15 cellular contexts compared by ENCODE assay signal in genomic region chr1:90104941-90105593, GRCh38.
DNase-seq lines count a peak whose midpoint lies in the region; ATAC-seq and TF ChIP-seq lines count a peak whose summit lies in the region.
"Had no signal": no experiment of that assay in that cellular context is flagged by ENCODE, and none has a peak within 500 bp of the region (broad histone marks: within the 10 kb centered on the region; RNA-seq: fewer than 3 reads in every experiment).

No MANE protein-coding gene starts in this region.

- no peaks in the 10 kb centered on the region for H3K9me2 ChIP-seq in GM23338 (ENCODE audit: insufficient read depth)

- H3K4me2 ChIP-seq in GM23338 (no peak overlapping the region), neural progenitor cell (peak overlapping the region; percentile 63)
- H3K4me2 ChIP-seq: BLaER1 had no signal

- H3K9ac ChIP-seq in neural progenitor cell = no peak overlapping the region
- H3K9ac ChIP-seq: BLaER1 had no signal

- H3K27me3 Mint-ChIP-seq in GM23338 (ENCODE audit: insufficient read depth, low read depth, poor library complexity) = no peaks in the 10 kb centered on the region
- no peaks in the 10 kb centered on the region for H3K27me3 Mint-ChIP-seq in WTC11 (ENCODE audit: low read depth)
- H3K27me3 Mint-ChIP-seq in glutamatergic neuron (ENCODE audit: unreplicated experiment) = no peaks in the 10 kb centered on the region
- peaks cover 4% of the 10 kb centered on the region for H3K27me3 Mint-ChIP-seq in neural progenitor cell (ENCODE audit: insufficient read depth, low read depth)
- peaks cover 39% of the 10 kb centered on the region for H3K27me3 Mint-ChIP-seq in T-helper 17 cell

- peak; percentile 13 for DNase-seq in GM23338 (ENCODE audit: low spot score)
- no peak for DNase-seq in WTC11 (ENCODE audit: low spot score)
- DNase-seq in glutamatergic neuron = no peak
- peak; percentile 45 for DNase-seq in neural progenitor cell (ENCODE audit: low spot score)
- DNase-seq in activated CD8-positive, alpha-beta memory T cell treated with anti-CD3 and anti-CD28 coated beads, Interleukin-2, amount 50 U/mL, for 48 hours = no peak
- no peak for DNase-seq in T-helper 17 cell
- DNase-seq in stimulated activated naive CD4-positive, alpha-beta T cell treated with Interleukin-2 at 50 U/mL for 16 hours (lab: John Stamatoyannopoulos, UW) = no peak
- DNase-seq: Calu3; CD4-positive, CD25-positive, alpha-beta regulatory T cell; DMS 273 treated with DMSO at 0.1 percent for 48 hours; H7 had no signal

- ATAC-seq in GM23338 (peak; percentile 58), WTC11 (peak; percentile 39; the same call in 1 of the 2 replicates), GM18498 (IDR thresholded peaks at IDR 0.05; ENCODE audit: unreplicated experiment) (no peak), T-helper 17 cell (no peak)
- ATAC-seq: HepG2 had no signal

- H3K79me2 ChIP-seq in GM23338 (replicated peaks; ENCODE audit: insufficient read depth) (no peaks in the 10 kb centered on the region), neural progenitor cell (ENCODE audit: low read depth) (no peaks in the 10 kb centered on the region)

- H2AFZ ChIP-seq in GM23338 = peak overlapping the region; percentile 85
- H2AFZ ChIP-seq in neural progenitor cell (replicated peaks) = peak overlapping the region; percentile 95

- H3K27ac Mint-ChIP-seq in GM23338 (peak overlapping the region; percentile 14; the same call in 1 of the 2 replicates), WTC11 (no peak overlapping the region), glutamatergic neuron (ENCODE audit: unreplicated experiment) (peak overlapping the region; percentile 69), neural progenitor cell (peak overlapping the region; percentile 97), T-helper 17 cell (no peak overlapping the region)
- H3K27ac Mint-ChIP-seq: CD4-positive, CD25-positive, alpha-beta regulatory T cell had no signal

- H3K36me3 Mint-ChIP-seq in GM23338 (ENCODE audit: low read depth) = no peaks in the 10 kb centered on the region
- no peaks in the 10 kb centered on the region for H3K36me3 Mint-ChIP-seq in WTC11
- H3K36me3 Mint-ChIP-seq in glutamatergic neuron (ENCODE audit: unreplicated experiment) = no peaks in the 10 kb centered on the region
- H3K36me3 Mint-ChIP-seq in neural progenitor cell = no peaks in the 10 kb centered on the region
- no peaks in the 10 kb centered on the region for H3K36me3 Mint-ChIP-seq in T-helper 17 cell (ENCODE audit: low read depth)
- H3K36me3 Mint-ChIP-seq: CD4-positive, CD25-positive, alpha-beta regulatory T cell had no signal

- no peaks in the 10 kb centered on the region for H3K4me1 ChIP-seq in GM23338 (ENCODE audit: insufficient read depth)
- H3K4me1 ChIP-seq in neural progenitor cell = peaks cover 23% of the 10 kb centered on the region
- H3K4me1 ChIP-seq: BLaER1 had no signal

- H4K20me1 ChIP-seq in GM23338 (replicated peaks; ENCODE audit: insufficient read depth) (no peaks in the 10 kb centered on the region), neural progenitor cell (ENCODE audit: low read depth) (no peaks in the 10 kb centered on the region)
- H4K20me1 ChIP-seq: BLaER1 had no signal

- H3K9me3 Mint-ChIP-seq in GM23338 (no peaks in the 10 kb centered on the region), WTC11 (no peaks in the 10 kb centered on the region), glutamatergic neuron (ENCODE audit: unreplicated experiment) (no peaks in the 10 kb centered on the region), neural progenitor cell (peaks cover 2% of the 10 kb centered on the region)

- no peak overlapping the region for H3K4me3 Mint-ChIP-seq in GM23338
- H3K4me3 Mint-ChIP-seq in WTC11 = no peak overlapping the region
- no peak overlapping the region for H3K4me3 Mint-ChIP-seq in glutamatergic neuron (ENCODE audit: unreplicated experiment)
- peak overlapping the region; percentile 12 for H3K4me3 Mint-ChIP-seq in neural progenitor cell
- H3K4me3 Mint-ChIP-seq in T-helper 17 cell = no peak overlapping the region
- H3K4me3 Mint-ChIP-seq: CD4-positive, CD25-positive, alpha-beta regulatory T cell had no signal

- TF ChIP-seq CTCF in GM23338 (conservative IDR thresholded peaks at IDR 0.05; ENCODE audit: low read depth in 2 of 2) (no peak), WTC11 (IDR thresholded peaks at IDR 0.05) (no peak), glutamatergic neuron (IDR thresholded peaks at IDR 0.05; ENCODE audit: partially characterized antibody, unreplicated experiment) (no peak), neural progenitor cell (IDR thresholded peaks at IDR 0.05) (no peak)

- H3K9me3 ChIP-seq in neural progenitor cell (ENCODE audit: low read depth) (no peaks in the 10 kb centered on the region), T-helper 17 cell (ENCODE audit: control insufficient read depth, low read length, poor library complexity, severe bottlenecking) (no peaks in the 10 kb centered on the region)
- H3K9me3 ChIP-seq: BLaER1 had no signal

- H3K4me3 ChIP-seq in GM23338 (no peak overlapping the region), neural progenitor cell (no peak overlapping the region)
- H3K4me3 ChIP-seq: BLaER1 had no signal

- POLR2A ChIA-PET in WTC11 (lab: Charles Lee) = no interaction called here

- H3K36me3 ChIP-seq in GM23338 (ENCODE audit: insufficient read depth) (no peaks in the 10 kb centered on the region), neural progenitor cell (no peaks in the 10 kb centered on the region)
- H3K36me3 ChIP-seq: BLaER1 had no signal

- no peak overlapping the region for H3K27ac ChIP-seq in GM23338 (ENCODE audit: low read depth)
- H3K27ac ChIP-seq in neural progenitor cell = no peak overlapping the region
- H3K27ac ChIP-seq: 22Rv1, BLaER1 had no signal

- peaks cover 5% of the 10 kb centered on the region; the same call in 2 of the 3 replicates for H3K4me1 Mint-ChIP-seq in GM23338
- H3K4me1 Mint-ChIP-seq in WTC11 = peaks cover 3% of the 10 kb centered on the region; the same call in 1 of the 2 replicates
- H3K4me1 Mint-ChIP-seq in glutamatergic neuron (ENCODE audit: low read depth, unreplicated experiment) = peaks cover 13% of the 10 kb centered on the region
- H3K4me1 Mint-ChIP-seq in neural progenitor cell = peaks cover 44% of the 10 kb centered on the region
- H3K4me1 Mint-ChIP-seq in T-helper 17 cell = no peaks in the 10 kb centered on the region
- H3K4me1 Mint-ChIP-seq: CD4-positive, CD25-positive, alpha-beta regulatory T cell had no signal

- CTCF ChIA-PET in WTC11 (lab: Charles Lee) = interaction anchor here (0.6 kb wide), 2 partner anchors 142 to 357 kb away, joined by 3 read pairs; no protein-coding TSS in a partner anchor

- H3K27me3 ChIP-seq in GM23338 (ENCODE audit: insufficient read depth) (no peaks in the 10 kb centered on the region), neural progenitor cell (no peaks in the 10 kb centered on the region)
- H3K27me3 ChIP-seq: BLaER1 had no signal

- no peaks in the 10 kb centered on the region for H3F3A ChIP-seq in GM23338 (replicated peaks; ENCODE audit: low read depth)
- H3F3A ChIP-seq in neural progenitor cell (ENCODE audit: low read depth) = peaks cover 10% of the 10 kb centered on the region

TF ChIP-seq in GM23338, 12 proteins besides CTCF, POLR2A, EP300 and RAD21 (continues in another document):
- TF ChIP-seq EZH2phosphoT487 (IDR thresholded peaks at IDR 0.05; ENCODE audit: unreplicated experiment) (no peak), EZH2 (IDR thresholded peaks at IDR 0.05; ENCODE audit: low read depth, unreplicated experiment) (no peak), POLR2AphosphoS5 (IDR thresholded peaks at IDR 0.05; ENCODE audit: low read depth) (no peak)

TF ChIP-seq in WTC11, 78 proteins besides CTCF, POLR2A, EP300 and RAD21 (continues in another document):
- TF ChIP-seq KAT7 (CRISPR knock-in tag; IDR thresholded peaks at IDR 0.05; ENCODE audit: borderline replicate concordance) (no peak), ATF1 (CRISPR knock-in tag; IDR thresholded peaks at IDR 0.05) (no peak), MXD4 (CRISPR knock-in tag; IDR thresholded peaks at IDR 0.05; ENCODE audit: borderline replicate concordance) (no peak), NFE2L1 (CRISPR knock-in tag; IDR thresholded peaks at IDR 0.05) (no peak), NFYB (CRISPR knock-in tag; conservative IDR thresholded peaks at IDR 0.05; ENCODE audit: low read depth) (no peak), SP1 (CRISPR knock-in tag; conservative IDR thresholded peaks at IDR 0.05) (no peak), STAT6 (CRISPR knock-in tag; conservative IDR thresholded peaks at IDR 0.05; ENCODE audit: low read depth) (no peak), ZNF317 (CRISPR knock-in tag; IDR thresholded peaks at IDR 0.05; ENCODE audit: borderline replicate concordance, low read depth) (no peak), E2F4 (CRISPR knock-in tag; IDR thresholded peaks at IDR 0.05; ENCODE audit: borderline replicate concordance, low read depth) (no peak)

Comparison
In these comparisons a context has a peak if more than half of its experiments do, and no peak if none do; other contexts are left out.
1. ATAC-seq: peak in GM23338 (single experiment) and WTC11 (single experiment); none in GM18498 (single experiment) and T-helper 17 cell (single experiment).
2. DNase-seq: peak in GM23338 (single experiment) and neural progenitor cell (single experiment); none in WTC11 (single experiment), glutamatergic neuron (single experiment), activated CD8-positive, alpha-beta memory T cell treated with anti-CD3 and anti-CD28 coated beads, Interleukin-2, amount 50 U/mL, for 48 hours (single experiment), T-helper 17 cell (0 of 3) and stimulated activated naive CD4-positive, alpha-beta T cell treated with Interleukin-2 at 50 U/mL for 16 hours (single experiment).
3. H3K27ac Mint-ChIP-seq: peak in GM23338 (single experiment), glutamatergic neuron (single experiment) and neural progenitor cell (single experiment); none in WTC11 (single experiment) and T-helper 17 cell (single experiment).